ENCODE assay signal across 15 cellular contexts in the genomic region with DNA sequence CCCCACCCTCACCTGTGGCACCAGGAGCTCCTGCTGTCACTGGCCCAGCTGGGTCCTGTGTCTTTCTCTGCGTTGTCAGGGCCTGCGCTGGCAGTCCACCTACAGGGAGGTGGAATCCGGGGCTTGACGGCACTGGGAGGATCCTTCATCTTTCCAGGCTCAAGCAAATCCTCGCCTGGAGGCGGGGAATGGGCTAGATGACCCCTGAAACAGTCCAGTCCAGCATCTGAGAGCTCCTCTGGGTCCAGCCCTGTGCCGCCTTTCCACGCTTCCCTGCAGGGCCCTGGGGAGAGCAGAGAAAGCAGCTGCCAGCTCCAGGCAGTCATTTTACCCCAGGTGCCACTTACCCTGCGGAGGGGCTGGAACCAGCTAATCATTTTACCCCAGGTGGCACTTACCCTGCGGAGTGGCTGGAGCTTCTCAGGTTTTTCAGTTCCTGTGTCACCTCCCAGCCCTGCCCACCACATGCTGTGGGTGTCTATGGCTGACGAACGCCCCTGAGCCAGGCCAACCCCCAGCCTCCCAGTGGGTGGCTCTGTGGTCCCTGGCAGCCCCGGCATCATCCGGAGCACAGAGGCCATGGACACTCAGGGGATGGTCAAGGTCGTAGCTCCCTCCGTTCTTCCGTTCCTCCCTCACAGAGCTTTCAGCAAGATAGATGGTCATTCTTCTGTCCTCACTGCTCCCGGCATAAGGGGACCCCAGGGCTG. TPM values are rescaled to one million over a fixed set of nuclear protein-coding genes. Genes with fewer than 3 reads are reported as not detected.
A peak's percentile ranks its signal among the peaks of the same experiment; 100 is the strongest.
DNase-seq lines count a peak whose midpoint lies in the region; ATAC-seq, FAIRE-seq and TF ChIP-seq lines count a peak whose summit lies in the region.
"Had no signal": no experiment of that assay in that cellular context is flagged by ENCODE, and none has a peak within 500 bp of the region (broad histone marks: within the 10 kb centered on the region; RNA-seq: fewer than 3 reads in every experiment).

No MANE protein-coding gene starts in this region.

- TF ChIP-seq CTCF in K562 (IDR thresholded peaks at IDR 0.05 in 2 of 3, conservative IDR thresholded peaks at IDR 0.05 in 1 of 3; ENCODE audit: insufficient read depth in 2 of 3, low read depth in 1 of 3, low read length in 3 of 3), result no peak

- no peak overlapping the region for H3K27ac ChIP-seq in K562 (ENCODE audit: extremely low read depth, low read depth, low read length)
- no peak overlapping the region for H3K27ac ChIP-seq in neuronal stem cell (replicated peaks; ENCODE audit: low read length)
- H3K27ac ChIP-seq: KMS-11, testis had no signal

- H3K9me1 ChIP-seq in K562 (ENCODE audit: control insufficient read depth, insufficient read depth, low read length), result no peaks in the 10 kb centered on the region

- POLR2A ChIA-PET in K562 (lab: Yijun Ruan, JAX), result interaction anchor here (0.6 to 3.7 kb wide), 7 partner anchors 28 to 296 kb away, joined by 3 to 19 read pairs (median 3); no protein-coding TSS in a partner anchor

- no peak overlapping the region for H2BK12ac ChIP-seq in neuronal stem cell (ENCODE audit: low read length)

- in situ Hi-C loops in G401 (cut with HindIII; ENCODE audit: low sequenced_read_pairs), result no loop called here
- in situ Hi-C loops in K562 (cut with MboI), result no loop called here

- H2AFZ ChIP-seq in K562 (ENCODE audit: low read depth, low read length) (peak overlapping the region; percentile 69), neuronal stem cell (ENCODE audit: low read length) (peak overlapping the region; percentile 80)

- peaks cover 19 to 37% of the 10 kb centered on the region in 2 experiments; a peak in 4 of 5 replicates for H3K4me1 ChIP-seq in K562 (replicated peaks in 1 of 2; ENCODE audit: control insufficient read depth in 2 of 2, insufficient read depth in 2 of 2, low read length in 2 of 2)
- peaks cover 15 to 28% of the 10 kb centered on the region in 2 donors for H3K4me1 ChIP-seq in neuronal stem cell (ENCODE audit: control insufficient read depth in 2 of 2, insufficient read depth in 1 of 2, low read depth in 1 of 2, low read length in 2 of 2)

- TF ChIP-seq RAD21 in K562 (CRISPR knock-in tag; conservative IDR thresholded peaks at IDR 0.05 in 1 of 2, IDR thresholded peaks at IDR 0.05 in 1 of 2), result no peak

- H3K79me2 ChIP-seq in K562 (ENCODE audit: control insufficient read depth, insufficient read depth, low read length), result peaks cover 15% of the 10 kb centered on the region

- H2AK5ac ChIP-seq in neuronal stem cell (ENCODE audit: low read depth, low read length), result peak overlapping the region; percentile 52

- WGBS in K562 (ENCODE audit: insufficient coverage, low coverage, missing lambda C conversion rate), result 83% methylated on average over 16 of the region's 18 CpGs
- no CpG with 5 or more reads among the region's 18 CpGs for WGBS in neuronal stem cell (ENCODE audit: extremely low coverage in 2 of 2, insufficient read length in 2 of 2, insufficient replicate concordance in 1 of 2), 2 donors

- H3K79me1 ChIP-seq in neuronal stem cell (ENCODE audit: low read depth, low read length), result no peaks in the 10 kb centered on the region

- intact Hi-C loops in K562 (cut with micrococcal nuclease), result loop anchor here (5.0 to 10.0 kb wide), 3 partner anchors 67 to 840 kb away; no protein-coding TSS in a partner anchor

- H4K8ac ChIP-seq in neuronal stem cell (ENCODE audit: low read depth, low read length), result no peak overlapping the region

- peak overlapping the region; percentile 76 for H3K18ac ChIP-seq in neuronal stem cell (ENCODE audit: low read length)

- H3K4me2 ChIP-seq in K562 (ENCODE audit: insufficient read depth, low read length) (peak overlapping the region; percentile 80; the same call in 1 of the 2 replicates), neuronal stem cell (ENCODE audit: insufficient read depth, low read length, poor library complexity, severe bottlenecking) (peak overlapping the region; percentile 62)
- H3K4me2 ChIP-seq: KMS-11 had no signal

- TF ChIP-seq EP300 in K562 (IDR thresholded peaks at IDR 0.05; ENCODE audit: low read length), result no peak

- no peak overlapping the region for H3K4me3 ChIP-seq in K562
- no peak overlapping the region for H3K4me3 ChIP-seq in neuronal stem cell (ENCODE audit: low read length in 2 of 2)
- H3K4me3 ChIP-seq: testis had no signal

- H4K20me1 ChIP-seq in K562 (replicated peaks; ENCODE audit: control insufficient read depth, insufficient read depth, low read length), result no peaks in the 10 kb centered on the region

- no peak for FAIRE-seq in K562 (lab: Jason Lieb, UNC)
- FAIRE-seq: D721Med, endothelial cell of umbilical vein had no signal

- H2BK15ac ChIP-seq in neuronal stem cell (ENCODE audit: low read length), result peak overlapping the region; percentile 85

- no TSS peak for BruUV-seq in K562 (replicated peaks; lab: Mats Ljungman, UMichigan)

- TF ChIP-seq POLR2A in K562 (conservative IDR thresholded peaks at IDR 0.05), result no peak

- H2BK5ac ChIP-seq in neuronal stem cell (ENCODE audit: low read length), result peak overlapping the region; percentile 21

- CTCF ChIA-PET in K562 (lab: Yijun Ruan, JAX; ENCODE audit: low intra/inter-chr PET ratio), result no interaction called here

- no peak overlapping the region for H3K4ac ChIP-seq in neuronal stem cell (ENCODE audit: low read length)

- H3K9ac ChIP-seq in K562 (ENCODE audit: insufficient read depth in 1 of 2, low read depth in 2 of 2, low read length in 2 of 2), result peak overlapping the region; percentile 7 to 89; a peak in 3 of 4 replicates
- no peak overlapping the region for H3K9ac ChIP-seq in neuronal stem cell (ENCODE audit: low read depth, low read length, poor library complexity)
- H3K9ac ChIP-seq: KMS-11 had no signal

- H4K91ac ChIP-seq in neuronal stem cell (ENCODE audit: low read depth, low read length, poor library complexity), result no peak overlapping the region

- H3K36me3 ChIP-seq in K562 (ENCODE audit: control insufficient read depth, insufficient read depth, low read length) (no peaks in the 10 kb centered on the region), neuronal stem cell (replicated peaks in 1 of 2; ENCODE audit: control insufficient read depth in 2 of 2, insufficient read depth in 2 of 2, low read length in 2 of 2) (no peaks in the 10 kb centered on the region)

- no peak for ATAC-seq in K562
- no peak for ATAC-seq in HG02840 (IDR thresholded peaks at IDR 0.05; ENCODE audit: low FRiP score, unreplicated experiment)

- H3K27me3 ChIP-seq in K562 (ENCODE audit: control insufficient read depth in 2 of 2, insufficient read depth in 2 of 2, low read length in 2 of 2), result peaks cover 1 to 4% of the 10 kb centered on the region in 2 experiments; a peak in 3 of 5 replicates
- peaks cover 4 to 48% (median 38%) of the 10 kb centered on the region in 3 experiments for H3K27me3 ChIP-seq in neuronal stem cell (ENCODE audit: control insufficient read depth in 3 of 3, insufficient read depth in 3 of 3, low read depth in 1 of 3, low read length in 3 of 3)
- H3K27me3 ChIP-seq: testis had no signal

- peak overlapping the region; percentile 32 for H3K14ac ChIP-seq in neuronal stem cell (ENCODE audit: low read length)

- no peak overlapping the region for H3K23ac ChIP-seq in neuronal stem cell (ENCODE audit: low read depth, low read length, poor library complexity)

- H2BK120ac ChIP-seq in neuronal stem cell (ENCODE audit: low read depth, low read length), result no peak overlapping the region

- peak; percentile 25 for DNase-seq in G401 (ENCODE audit: low spot score)
- DNase-seq in NCI-H146 (lab: John Stamatoyannopoulos, UW), result peak; percentile 98
- no peak for DNase-seq in K562 (ENCODE audit: extremely low read depth in 1 of 4, low spot score in 3 of 4)
- DNase-seq in neuronal stem cell (ENCODE audit: low spot score), result no peak
- DNase-seq in activated gamma-delta T cell (lab: John Stamatoyannopoulos, UW), result no peak
- DNase-seq in activated CD4-positive, alpha-beta T cell treated with anti-CD3 and anti-CD28 coated beads, Interleukin-2, amount 50 U/mL, for 4 hours, result no peak
- DNase-seq: immature natural killer cell; NK-92 treated with Interleukin-12 subunit alpha and Interleukin-12 subunit beta, amount 100 ng/mL, for 24 hours had no signal

- H3K9me3 ChIP-seq in K562 (replicated peaks; ENCODE audit: control insufficient read depth, insufficient read depth, low read depth, low read length) (no peaks in the 10 kb centered on the region), neuronal stem cell (replicated peaks in 1 of 2; ENCODE audit: control insufficient read depth in 2 of 2, insufficient read depth in 1 of 2, low read depth in 1 of 2, low read length in 2 of 2) (no peaks in the 10 kb centered on the region)
- H3K9me3 ChIP-seq: testis had no signal

RNA-seq across cellular contexts. Expression of gene ADIPOQ, which starts 17.9 kb away (rescaled TPM):
- total RNA-seq in G401 (2014; rRNA removed; shearing (Covaris generic)), result not detected in 2 replicates
- not detected in 2 replicates for total RNA-seq in K562 (2011; cell fraction: chromatin; rRNA removed; ENCODE audit: low replicate concordance)
- 0.13 TPM in 1 of 2 replicates, not detected in the other for total RNA-seq in K562 (2011; cell fraction: nucleolus; rRNA removed)
- total RNA-seq in K562 (2011; cell fraction: nucleoplasm; rRNA removed), result not detected in 2 replicates
- total RNA-seq in K562 (2014; rRNA removed) (not detected in 2 replicates), K562 (2014; rRNA removed; fragmentation: Illumina TruSeq; extraction: Trizol) (not detected in 2 replicates), K562 (2015; rRNA removed; fragmentation: Illumina TruSeq; extraction: Trizol) (not detected in 2 replicates), K562 (2021) (0.04 TPM in 1 of 2 replicates, not detected in the other)
- polyA plus RNA-seq in K562 (2011; rRNA removed) (0.01 and 0.03 TPM in 2 replicates), K562 (2014; fragmentation: Illumina TruSeq; extraction: Trizol) (0.04 TPM in 2 replicates), K562 (2014; fragmentation: Nextera tagmentation; extraction: Ambion mirVana) (under 1 TPM; 0.01 to 0.03 TPM), K562 (2014; rRNA removed) (0.03 TPM in 1 of 2 replicates, not detected in the other)
- 0.01 TPM in 1 of 2 replicates, not detected in the other for polyA plus RNA-seq in K562 (2011; cell fraction: cytosol; rRNA removed)
- not detected in 2 replicates for polyA plus RNA-seq in K562 (2011; cell fraction: nucleus; rRNA removed)
- 0.01 TPM in 1 of 2 replicates, not detected in the other for polyA plus RNA-seq in K562 (2012)
- not detected in 2 replicates for polyA minus RNA-seq in K562 (2011; rRNA and poly(A)+ RNA removed)
- polyA minus RNA-seq in K562 (2011; cell fraction: cytosol; rRNA and poly(A)+ RNA removed), result not detected in 2 replicates
- polyA minus RNA-seq in K562 (2011; cell fraction: nucleus; rRNA and poly(A)+ RNA removed), result not detected in 2 replicates
- polyA plus RNA-seq in neuronal stem cell (2013, experiment 1 of 2), result not detected
- not detected for polyA plus RNA-seq in neuronal stem cell (2013, experiment 2 of 2)
- total RNA-seq: activated CD8-positive, alpha-beta memory T cell treated with anti-CD3 and anti-CD28 coated beads for 36 hours; endothelial cell of umbilical vein; natural killer cell treated with Interleukin-12 subunit alpha and Interleukin-12 subunit beta and Interleukin-15 and Interleukin-18, amount 100 ng/mL, for 72 hours had no signal
- polyA plus RNA-seq: endothelial cell of umbilical vein, immature natural killer cell had no signal

RNA-seq across cellular contexts. Expression of gene RFC4, which starts 18.3 kb away (rescaled TPM):
- 53.7 and 76.8 TPM in 2 replicates for total RNA-seq in G401 (2014; rRNA removed; shearing (Covaris generic))
- 83.7 and 192 TPM in 2 replicates for total RNA-seq in K562 (2011; cell fraction: chromatin; rRNA removed; ENCODE audit: low replicate concordance)
- 38.6 and 48.2 TPM in 2 replicates for total RNA-seq in K562 (2011; cell fraction: nucleolus; rRNA removed)
- total RNA-seq in K562 (2011; cell fraction: nucleoplasm; rRNA removed), result 72.6 and 72.7 TPM in 2 replicates
- total RNA-seq in K562 (2014; rRNA removed) (127 and 138 TPM in 2 replicates), K562 (2014; rRNA removed; fragmentation: Illumina TruSeq; extraction: Trizol) (191 and 198 TPM in 2 replicates), K562 (2015; rRNA removed; fragmentation: Illumina TruSeq; extraction: Trizol) (162 and 180 TPM in 2 replicates), K562 (2021) (109 and 122 TPM in 2 replicates)
- polyA plus RNA-seq in K562 (2011; rRNA removed) (84.9 and 105 TPM in 2 replicates), K562 (2014; fragmentation: Illumina TruSeq; extraction: Trizol) (161 and 181 TPM in 2 replicates), K562 (2014; fragmentation: Nextera tagmentation; extraction: Ambion mirVana) (100 to 1,000 TPM; 180 to 227 TPM), K562 (2014; rRNA removed) (166 and 195 TPM in 2 replicates)
- polyA plus RNA-seq in K562 (2011; cell fraction: cytosol; rRNA removed), result 19.1 and 34.8 TPM in 2 replicates
- 177 and 244 TPM in 2 replicates for polyA plus RNA-seq in K562 (2011; cell fraction: nucleus; rRNA removed)
- polyA plus RNA-seq in K562 (2012), result 127 and 129 TPM in 2 replicates
- polyA minus RNA-seq in K562 (2011; rRNA and poly(A)+ RNA removed), result 44.9 and 47.6 TPM in 2 replicates
- polyA minus RNA-seq in K562 (2011; cell fraction: cytosol; rRNA and poly(A)+ RNA removed), result 28.5 and 30.7 TPM in 2 replicates
- 28.0 and 43.4 TPM in 2 replicates for polyA minus RNA-seq in K562 (2011; cell fraction: nucleus; rRNA and poly(A)+ RNA removed)
- 91.2 TPM for polyA plus RNA-seq in neuronal stem cell (2013, experiment 1 of 2)
- polyA plus RNA-seq in neuronal stem cell (2013, experiment 2 of 2), result 92.8 TPM

RNA-seq across cellular contexts. Expression of gene EIF4A2, which starts 41.2 kb away (rescaled TPM):
- total RNA-seq in G401 (2014; rRNA removed; shearing (Covaris generic)), result 215 and 286 TPM in 2 replicates
- 907 and 2,185 TPM in 2 replicates for total RNA-seq in K562 (2011; cell fraction: chromatin; rRNA removed; ENCODE audit: low replicate concordance)
- total RNA-seq in K562 (2011; cell fraction: nucleolus; rRNA removed), result 596 and 759 TPM in 2 replicates
- 826 and 984 TPM in 2 replicates for total RNA-seq in K562 (2011; cell fraction: nucleoplasm; rRNA removed)
- 307 and 311 TPM in 2 replicates for total RNA-seq in K562 (2014; rRNA removed)
- 509 and 525 TPM in 2 replicates for total RNA-seq in K562 (2014; rRNA removed; fragmentation: Illumina TruSeq; extraction: Trizol)
- total RNA-seq in K562 (2015; rRNA removed; fragmentation: Illumina TruSeq; extraction: Trizol), result 454 and 491 TPM in 2 replicates
- total RNA-seq in K562 (2021), result 314 and 345 TPM in 2 replicates
- polyA plus RNA-seq in K562 (2011; rRNA removed), result 610 and 754 TPM in 2 replicates
- 99.9 and 649 TPM in 2 replicates for polyA plus RNA-seq in K562 (2011; cell fraction: cytosol; rRNA removed)
- 835 and 1,465 TPM in 2 replicates for polyA plus RNA-seq in K562 (2011; cell fraction: nucleus; rRNA removed)
- 245 and 306 TPM in 2 replicates for polyA plus RNA-seq in K562 (2012)
- 348 and 435 TPM in 2 replicates for polyA plus RNA-seq in K562 (2014; fragmentation: Illumina TruSeq; extraction: Trizol)
- polyA plus RNA-seq in K562 (2014; fragmentation: Nextera tagmentation; extraction: Ambion mirVana), result 100 to 1,000 TPM; 329 to 333 TPM
- polyA plus RNA-seq in K562 (2014; rRNA removed), result 486 and 488 TPM in 2 replicates
- 799 and 873 TPM in 2 replicates for polyA minus RNA-seq in K562 (2011; rRNA and poly(A)+ RNA removed)
- polyA minus RNA-seq in K562 (2011; cell fraction: cytosol; rRNA and poly(A)+ RNA removed), result 331 and 423 TPM in 2 replicates
- 872 and 1,595 TPM in 2 replicates for polyA minus RNA-seq in K562 (2011; cell fraction: nucleus; rRNA and poly(A)+ RNA removed)
- 459 TPM for polyA plus RNA-seq in neuronal stem cell (2013, experiment 1 of 2)
- 457 TPM for polyA plus RNA-seq in neuronal stem cell (2013, experiment 2 of 2)

Comparison
In these comparisons a context has a peak if more than half of its experiments do, and no peak if none do; other contexts are left out.
1. DNase-seq: peak in G401 (single experiment) and NCI-H146 (single experiment); none in K562 (0 of 4), neuronal stem cell (single experiment), activated gamma-delta T cell (single experiment) and activated CD4-positive, alpha-beta T cell treated with anti-CD3 and anti-CD28 coated beads, Interleukin-2, amount 50 U/mL, for 4 hours (0 of 2).